ENCODE assay signal across 8 cellular contexts in genomic region chr15:67863442-67863987, GRCh38. TPM values are rescaled to one million over a fixed set of nuclear protein-coding genes. Genes with fewer than 3 reads are reported as not detected.
DNase-seq lines count a peak whose midpoint lies in the region; ATAC-seq, FAIRE-seq and TF ChIP-seq lines count a peak whose summit lies in the region.

No MANE protein-coding gene starts in this region.

- peak; percentile 79 to 94 (median 84) for TF ChIP-seq CTCF in HCT116 (IDR thresholded peaks at IDR 0.05 in 2 of 3, conservative IDR thresholded peaks at IDR 0.05 in 1 of 3; ENCODE audit: borderline replicate concordance in 1 of 3, insufficient read depth in 1 of 3, low read depth in 2 of 3, low read length in 2 of 3)
- peak; percentile 71 for TF ChIP-seq CTCF in SU-DHL-6 (IDR thresholded peaks at IDR 0.05; ENCODE audit: insufficient read depth, low read length, poor library complexity, severe bottlenecking)

- H3K4me1 ChIP-seq in HCT116 (ENCODE audit: control insufficient read depth in 1 of 2, insufficient read depth in 2 of 2, low read length in 2 of 2), result peaks cover 3 to 31% of the 10 kb centered on the region in 2 experiments; a peak in 3 of 4 replicates

- peaks cover 4% of the 10 kb centered on the region for H3K4me1 Mint-ChIP-seq in activated naive CD8-positive, alpha-beta T cell treated with anti-CD3 and anti-CD28 coated beads, Interleukin-2, amount 50 U/mL, for 24 hours

- DNase-seq in GDM1 (lab: John Stamatoyannopoulos, UW) (peak; percentile 65), HCT116 (ENCODE audit: low read depth, low spot score) (peak; percentile 46), MV-4-11 (lab: John Stamatoyannopoulos, UW) (peak; percentile 72), left cardiac atrium (peak; percentile 86), posterior vena cava (ENCODE audit: low spot score) (peak; percentile 95), urothelium cell line (ENCODE audit: low spot score) (peak; percentile 92)
- DNase-seq in activated naive CD8-positive, alpha-beta T cell treated with anti-CD3 and anti-CD28 coated beads, Interleukin-2, amount 50 U/mL, for 24 hours, result peak; percentile 78

- peak overlapping the region; percentile 98 for H2AFZ ChIP-seq in HCT116 (ENCODE audit: low read depth, low read length, poor library complexity, severe bottlenecking)
- H2AFZ ChIP-seq in SU-DHL-6 (ENCODE audit: low read depth, low read length, severe bottlenecking), result peak overlapping the region; percentile 100

- no peaks in the 10 kb centered on the region for H3K36me3 Mint-ChIP-seq in activated naive CD8-positive, alpha-beta T cell treated with anti-CD3 and anti-CD28 coated beads, Interleukin-2, amount 50 U/mL, for 24 hours (ENCODE audit: low read depth)

- H3K4me2 ChIP-seq in HCT116 (ENCODE audit: low read length) (peak overlapping the region; percentile 78), SU-DHL-6 (ENCODE audit: low read depth, low read length, poor library complexity, severe bottlenecking) (peak overlapping the region; percentile 66)

- H3K36me3 ChIP-seq in HCT116 (ENCODE audit: control insufficient read depth in 1 of 2, insufficient read depth in 2 of 2, low read length in 2 of 2) (no peaks in the 10 kb centered on the region), SU-DHL-6 (ENCODE audit: low read length) (no peaks in the 10 kb centered on the region)

- POLR2A ChIA-PET in HCT116 (lab: Charles Lee), result interaction anchor here (0.6 kb wide), 2 partner anchors 289 to 713 kb away, joined by 3 read pairs; no protein-coding TSS in a partner anchor

- H3K9ac ChIP-seq in HCT116 (ENCODE audit: low read length) (peak overlapping the region; percentile 54), SU-DHL-6 (ENCODE audit: low read length) (peak overlapping the region; percentile 56)

- peak overlapping the region; percentile 43 for H3K27ac Mint-ChIP-seq in activated naive CD8-positive, alpha-beta T cell treated with anti-CD3 and anti-CD28 coated beads, Interleukin-2, amount 50 U/mL, for 24 hours

- TF ChIP-seq RAD21 in HCT116 (IDR thresholded peaks at IDR 0.05; ENCODE audit: low read depth), result peak; percentile 94

- peak overlapping the region; percentile 54 for H3K4me3 Mint-ChIP-seq in activated naive CD8-positive, alpha-beta T cell treated with anti-CD3 and anti-CD28 coated beads, Interleukin-2, amount 50 U/mL, for 24 hours

- FAIRE-seq in urothelium cell line (lab: Jason Lieb, UNC), result peak; percentile 23

- CTCF ChIA-PET in HCT116 (lab: Charles Lee), result interaction anchor here (0.6 to 3.7 kb wide), 9 partner anchors 10 to 917 kb away, joined by 3 to 40 read pairs (median 4); partner anchors contain the start of gene PIAS1

- RAD21 ChIA-PET in HCT116 (lab: Charles Lee; ENCODE audit: low non-redundant PET in 1 of 2, low total read pairs in 2 of 2, uncharacterized antibody in 2 of 2, unreplicated experiment in 2 of 2), result interaction anchor here in 1 of 2 experiments (1.4 kb wide), 1 partner anchor 291 kb away, joined by 11 read pairs; no protein-coding TSS in a partner anchor

- no peaks in the 10 kb centered on the region for H3K9me3 Mint-ChIP-seq in activated naive CD8-positive, alpha-beta T cell treated with anti-CD3 and anti-CD28 coated beads, Interleukin-2, amount 50 U/mL, for 24 hours

- ATAC-seq in HCT116 (peak; percentile 98), left cardiac atrium (peak; percentile 96 to 98)
- peak; percentile 99 for ATAC-seq in activated naive CD8-positive, alpha-beta T cell treated with anti-CD3 and anti-CD28 coated beads, Interleukin-2, amount 50 U/mL, for 24 hours

- intact Hi-C loops in HCT116 (cut with micrococcal nuclease), result loop anchor here (1.0 to 5.0 kb wide), 3 partner anchors 188 to 349 kb away; no protein-coding TSS in a partner anchor
- intact Hi-C loops in left cardiac atrium (cut with DNase I), result loop anchor here (1.0 to 2.0 kb wide), 2 partner anchors 291 to 292 kb away; no protein-coding TSS in a partner anchor
- intact Hi-C loops in posterior vena cava (cut with DNase I), result loop anchor here (2.0 to 10.0 kb wide), 2 partner anchors 291 kb away; no protein-coding TSS in a partner anchor

- no TSS peak for BruUV-seq in HCT116 (replicated peaks; lab: Mats Ljungman, UMichigan)

- H3K4me3 ChIP-seq in HCT116 (replicated peaks in 1 of 2; ENCODE audit: low read depth in 1 of 2, low read length in 2 of 2) (peak overlapping the region; percentile 38 to 51), SU-DHL-6 (ENCODE audit: insufficient read depth, low read length, poor library complexity, severe bottlenecking) (peak overlapping the region; percentile 48)

- TF ChIP-seq POLR2A in HCT116 (IDR thresholded peaks at IDR 0.05; ENCODE audit: borderline replicate concordance, extremely low read depth, insufficient read depth, insufficient read length), result no peak

- H3K27me3 ChIP-seq in HCT116 (ENCODE audit: insufficient read depth, low read length) (no peaks in the 10 kb centered on the region), SU-DHL-6 (ENCODE audit: low read length) (no peaks in the 10 kb centered on the region)

- no peaks in the 10 kb centered on the region for H4K20me1 ChIP-seq in HCT116 (ENCODE audit: insufficient read depth)
- no peaks in the 10 kb centered on the region for H4K20me1 ChIP-seq in SU-DHL-6 (ENCODE audit: low read depth, low read length)

- H3K27me3 Mint-ChIP-seq in activated naive CD8-positive, alpha-beta T cell treated with anti-CD3 and anti-CD28 coated beads, Interleukin-2, amount 50 U/mL, for 24 hours, result peaks cover 12% of the 10 kb centered on the region

- H3K27ac ChIP-seq in HCT116 (ENCODE audit: low read depth, low read length) (peak overlapping the region; percentile 43; the same call in 1 of the 2 replicates), SU-DHL-6 (ENCODE audit: low read depth, low read length) (no peak overlapping the region)

- H3F3A ChIP-seq in SU-DHL-6 (ENCODE audit: insufficient read depth), result no peaks in the 10 kb centered on the region

- no peaks in the 10 kb centered on the region for H3K9me2 ChIP-seq in HCT116 (ENCODE audit: insufficient read depth)
- H3K9me2 ChIP-seq in SU-DHL-6 (replicated peaks; ENCODE audit: insufficient read depth, low read length), result no peaks in the 10 kb centered on the region

- H3K9me3 ChIP-seq in HCT116 (ENCODE audit: control insufficient read depth in 1 of 2, insufficient read depth in 1 of 2, low read depth in 1 of 2, low read length in 2 of 2) (no peaks in the 10 kb centered on the region), SU-DHL-6 (ENCODE audit: insufficient read depth, low read length) (no peaks in the 10 kb centered on the region)

- H3K79me2 ChIP-seq in HCT116 (ENCODE audit: insufficient read depth, low read length) (no peaks in the 10 kb centered on the region), SU-DHL-6 (ENCODE audit: insufficient read depth, low read length) (no peaks in the 10 kb centered on the region)

TF ChIP-seq in HCT116, 20 proteins besides CTCF, POLR2A, EP300 and RAD21:
- TF ChIP-seq ZFX (IDR thresholded peaks at IDR 0.05), result no peak
- TF ChIP-seq YY1 (IDR thresholded peaks at IDR 0.05; ENCODE audit: extremely low read depth, insufficient replicate concordance, low read depth, low read length), result peak; percentile 59
- TF ChIP-seq SIN3A (IDR thresholded peaks at IDR 0.05; ENCODE audit: low read depth), result no peak
- TF ChIP-seq MAX (IDR thresholded peaks at IDR 0.05), result peak; percentile 74
- TF ChIP-seq ZNF274 (IDR thresholded peaks at IDR 0.05; ENCODE audit: low read depth, low read length), result no peak
- peak; percentile 45; the same call in 1 of the 2 replicates for TF ChIP-seq POLR2AphosphoS5 (IDR thresholded peaks at IDR 0.05; ENCODE audit: low read depth, low read length)
- TF ChIP-seq EGR1 (IDR thresholded peaks at IDR 0.05; ENCODE audit: low read depth), result 0 out of 2 replicates have a peak, but pooled peaks have one; percentile 14
TF ChIP-seq in HCT116: peak in this region for 4.

RNA-seq across cellular contexts. Expression of gene RNU6-1, which starts 23.7 kb away (rescaled TPM):
- total RNA-seq in HCT116 (2021; ENCODE audit: unreplicated experiment) (not detected), left cardiac atrium (not detected), posterior vena cava (not detected)
- polyA plus RNA-seq in HCT116 (2012), result not detected in 2 replicates

RNA-seq across cellular contexts. Expression of gene SKOR1, which starts 38.2 kb away (rescaled TPM):
- total RNA-seq in HCT116 (2021; ENCODE audit: unreplicated experiment) (0.81 TPM), left cardiac atrium (under 1 TPM; 0.09 to 0.29 TPM), posterior vena cava (under 1 TPM; 0.51 to 0.76 TPM)
- polyA plus RNA-seq in HCT116 (2012), result 0.29 and 0.39 TPM in 2 replicates
